ENCODE assay signal across 10 cellular contexts in the genomic region with DNA sequence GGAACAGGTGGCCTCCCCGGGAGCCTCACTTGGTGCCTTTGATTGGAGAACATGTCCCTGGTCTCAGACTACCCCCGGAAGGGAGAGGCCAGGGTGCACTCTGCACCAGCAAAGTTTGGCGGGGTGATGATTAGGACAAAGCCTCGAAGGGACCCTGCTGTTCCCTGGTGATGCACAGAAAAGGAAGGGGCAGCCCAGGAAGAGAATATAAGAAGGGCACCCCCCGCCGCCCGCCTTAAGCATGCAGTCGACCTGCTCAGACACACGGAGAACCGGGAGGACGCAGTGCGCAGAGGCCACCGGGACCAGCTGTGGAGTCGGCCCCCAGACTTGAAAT.
"Had no signal": no experiment of that assay in that cellular context is flagged by ENCODE, and none has a peak within 500 bp of the region (broad histone marks: within the 10 kb centered on the region; RNA-seq: fewer than 3 reads in every experiment).

No MANE protein-coding gene starts in this region.

- H3K4me3 ChIP-seq: skin epidermis had no signal

- ATAC-seq: esophagus mucosa, left colon had no signal

- FAIRE-seq: endometrium had no signal

- DNase-seq: activated CD4-positive, alpha-beta T cell treated with anti-CD3 and anti-CD28 coated beads, Interleukin-2, amount 50 U/mL, for 1 hour; activated CD4-positive, CD25-positive, alpha-beta regulatory T cell; activated naive CD4-positive, alpha-beta T cell treated with anti-CD3 and anti-CD28 coated beads, Interleukin-2, amount 10 ng/mL, durations not matched to agents 7 days and 5 days; activated T-cell treated with anti-CD3 and anti-CD28 coated beads for 4 hours; cerebellar nuclear complex; left colon; stimulated activated CD4-positive, alpha-beta T cell treated with anti-CD3 and anti-CD28 coated beads, Interleukin-4, amount 100 ng/mL, for 4 hours had no signal
